Comparison of ENCODE assay signal across 28 cellular contexts in genomic region chr1:12460121-12460520, GRCh38.
DNase-seq lines count a peak whose midpoint lies in the region; ATAC-seq and TF ChIP-seq lines count a peak whose summit lies in the region.
"Had no signal": no experiment of that assay in that cellular context is flagged by ENCODE, and none has a peak within 500 bp of the region (broad histone marks: within the 10 kb centered on the region; RNA-seq: fewer than 3 reads in every experiment).

No MANE protein-coding gene starts in this region.

- no peak overlapping the region for H3K27ac Mint-ChIP-seq in MCF 10A (ENCODE audit: low read depth, unreplicated experiment)
- H3K27ac Mint-ChIP-seq: activated B cell treated with CpG ODN at 0.5 μM for 24 hours; activated naive CD4-positive, alpha-beta T cell treated with anti-CD3 and anti-CD28 coated beads for 36 hours; activated T-helper 1 cell treated with anti-CD3 and anti-CD28 coated beads, Interleukin-12 subunit alpha, Interleukin-12 subunit beta, Interleukin-2, Interleukin-4 antibody, amounts not matched to agents 30 ng/mL and 10 ng/mL and 1 ng/mL, durations not matched to agents 14 hours and 24 hours and 36 hours had no signal

- POLR2A ChIA-PET in MCF 10A (lab: Yijun Ruan, JAX): no interaction called here

- H3K27me3 ChIP-seq in breast epithelium (no peaks in the 10 kb centered on the region), right cardiac atrium (ENCODE audit: control insufficient read depth, insufficient read depth) (no peaks in the 10 kb centered on the region), prostate gland (replicated peaks; ENCODE audit: insufficient read depth) (no peaks in the 10 kb centered on the region), vagina (no peaks in the 10 kb centered on the region)
- H3K27me3 ChIP-seq: foreskin keratinocyte, right lobe of liver had no signal

- H3K4me3 ChIP-seq in breast epithelium (no peak overlapping the region), right cardiac atrium (ENCODE audit: low read length) (no peak overlapping the region), prostate gland (no peak overlapping the region), vagina (no peak overlapping the region)
- H3K4me3 ChIP-seq: GM23248, right lobe of liver had no signal

- intact Hi-C loops in breast epithelium (cut with DNase I; ENCODE audit: low total_unique reads) (no loop called here), MCF 10A (cut with micrococcal nuclease) (no loop called here), right cardiac atrium (cut with DNase I) (no loop called here), prostate gland (cut with DNase I) (no loop called here), vagina (cut with DNase I) (no loop called here)

- H3K27ac ChIP-seq in breast epithelium (peak overlapping the region; percentile 41 to 79), right cardiac atrium (ENCODE audit: low read length) (peak overlapping the region; percentile 69), prostate gland (peak overlapping the region; percentile 68 to 76), vagina (peak overlapping the region; percentile 35)
- H3K27ac ChIP-seq: foreskin keratinocyte, GM23248 had no signal

- ATAC-seq in right cardiac atrium (peak; percentile 33 to 40), HG02938 (IDR thresholded peaks at IDR 0.05; ENCODE audit: unreplicated experiment) (no peak), HG02571 (IDR thresholded peaks at IDR 0.05; ENCODE audit: unreplicated experiment) (no peak)
- ATAC-seq: effector memory CD8-positive, alpha-beta T cell; foreskin keratinocyte; HepG2; stimulated activated effector memory CD8-positive, alpha-beta T cell treated with anti-CD3 and anti-CD28 coated beads, Interleukin-12 subunit alpha, Interleukin-12 subunit beta, amount 100 ng/mL, for 72 hours had no signal

- H3K9me3 ChIP-seq in breast epithelium (no peaks in the 10 kb centered on the region), right cardiac atrium (ENCODE audit: control insufficient read depth, low read length) (no peaks in the 10 kb centered on the region), prostate gland (no peaks in the 10 kb centered on the region), vagina (no peaks in the 10 kb centered on the region)
- H3K9me3 ChIP-seq: right lobe of liver had no signal

- CTCF ChIA-PET in MCF 10A (lab: Yijun Ruan, JAX): no interaction called here

- TF ChIP-seq POLR2A in breast epithelium (IDR thresholded peaks at IDR 0.05) (no peak), prostate gland (IDR thresholded peaks at IDR 0.05) (no peak), vagina (IDR thresholded peaks at IDR 0.05) (no peak)

- no peak for TF ChIP-seq CTCF in breast epithelium (IDR thresholded peaks at IDR 0.05)
- no peak for TF ChIP-seq CTCF in MCF 10A (IDR thresholded peaks at IDR 0.05; ENCODE audit: unreplicated experiment)
- no peak for TF ChIP-seq CTCF in prostate gland (IDR thresholded peaks at IDR 0.05)
- no peak for TF ChIP-seq CTCF in vagina (IDR thresholded peaks at IDR 0.05)

- no peaks in the 10 kb centered on the region for H3K27me3 Mint-ChIP-seq in MCF 10A (ENCODE audit: insufficient read depth, unreplicated experiment)
- H3K27me3 Mint-ChIP-seq: activated B cell treated with CpG ODN at 0.5 μM for 24 hours; CD4-positive, CD25-positive, alpha-beta regulatory T cell; effector memory CD8-positive, alpha-beta T cell had no signal

- no peaks in the 10 kb centered on the region for H3K36me3 ChIP-seq in breast epithelium
- H3K36me3 ChIP-seq in prostate gland: no peaks in the 10 kb centered on the region
- H3K36me3 ChIP-seq in vagina: peaks cover 0 to 4% of the 10 kb centered on the region in 2 donors
- H3K36me3 ChIP-seq: right lobe of liver had no signal

- H3K4me3 Mint-ChIP-seq in MCF 10A (ENCODE audit: unreplicated experiment): no peak overlapping the region
- H3K4me3 Mint-ChIP-seq: activated B cell treated with CpG ODN at 0.5 μM for 24 hours; activated naive CD4-positive, alpha-beta T cell treated with anti-CD3 and anti-CD28 coated beads for 36 hours; activated T-helper 1 cell treated with anti-CD3 and anti-CD28 coated beads, Interleukin-12 subunit alpha, Interleukin-12 subunit beta, Interleukin-2, Interleukin-4 antibody, amounts not matched to agents 30 ng/mL and 10 ng/mL and 1 ng/mL, durations not matched to agents 14 hours and 24 hours and 36 hours; effector memory CD8-positive, alpha-beta T cell; nephron progenitor cell; stimulated activated effector memory CD8-positive, alpha-beta T cell treated with anti-CD3 and anti-CD28 coated beads, Interleukin-12 subunit alpha, Interleukin-12 subunit beta, amount 100 ng/mL, for 72 hours had no signal

- H3K9me3 Mint-ChIP-seq in MCF 10A (ENCODE audit: unreplicated experiment): no peaks in the 10 kb centered on the region
- H3K9me3 Mint-ChIP-seq: activated B cell treated with CpG ODN at 0.5 μM for 24 hours; activated naive CD4-positive, alpha-beta T cell treated with anti-CD3 and anti-CD28 coated beads for 36 hours; activated T-helper 1 cell treated with anti-CD3 and anti-CD28 coated beads, Interleukin-12 subunit alpha, Interleukin-12 subunit beta, Interleukin-2, Interleukin-4 antibody, amounts not matched to agents 30 ng/mL and 10 ng/mL and 1 ng/mL, durations not matched to agents 14 hours and 24 hours and 36 hours; CD4-positive, CD25-positive, alpha-beta regulatory T cell; effector memory CD8-positive, alpha-beta T cell; nephron progenitor cell; stimulated activated effector memory CD8-positive, alpha-beta T cell treated with anti-CD3 and anti-CD28 coated beads, Interleukin-12 subunit alpha, Interleukin-12 subunit beta, amount 100 ng/mL, for 72 hours had no signal

- H3K36me3 Mint-ChIP-seq in MCF 10A (ENCODE audit: insufficient read depth, unreplicated experiment): peaks cover 33% of the 10 kb centered on the region

- DNase-seq in breast epithelium (ENCODE audit: low spot score in 2 of 2) (no peak), MCF 10A (ENCODE audit: unreplicated experiment) (no peak), right cardiac atrium (peak; percentile 44 to 79 (median 71)), prostate gland (ENCODE audit: low spot score) (no peak), vagina (ENCODE audit: extremely low spot score in 2 of 2) (no peak), NCI-H2081 treated with DMSO at 0.1 percent for 48 hours (lab: John Stamatoyannopoulos, UW) (no peak)
- DNase-seq: 8988T; activated B cell treated with CpG ODN at 0.5 μM for 24 hours; activated naive CD4-positive, alpha-beta T cell treated with anti-CD3 and anti-CD28 coated beads for 36 hours; CD4-positive, CD25-positive, alpha-beta regulatory T cell; DMS 273 treated with DMSO at 0.1 percent for 48 hours; effector memory CD8-positive, alpha-beta T cell; foreskin keratinocyte; GM23248; hypothalamus; NCI-H1694; NCI-H524 treated with DMSO at 0.1 percent for 48 hours; nephron progenitor cell; right lobe of liver; SIG-M5; stimulated activated CD4-positive, alpha-beta T cell treated with anti-CD3 and anti-CD28 coated beads, Interleukin-12 subunit alpha, Interleukin-12 subunit beta, amount 100 ng/mL, for 4 hours; stimulated activated CD4-positive, alpha-beta T cell treated with anti-CD3 and anti-CD28 coated beads, Interleukin-4, amount 100 ng/mL, for 24 hours; SW 1271 had no signal

- WGBS in right cardiac atrium: 71% methylated on average over 6 of the region's 6 CpGs
- WGBS in prostate gland: 69% methylated on average over 6 of the region's 6 CpGs

- H3K4me1 Mint-ChIP-seq in MCF 10A (ENCODE audit: insufficient read depth, unreplicated experiment): peaks cover 12% of the 10 kb centered on the region
- H3K4me1 Mint-ChIP-seq: activated B cell treated with CpG ODN at 0.5 μM for 24 hours had no signal

- BruUV-seq in MCF 10A (replicated peaks; lab: Mats Ljungman, UMichigan): no TSS peak

- H3K4me1 ChIP-seq in breast epithelium (peaks cover 3 to 40% of the 10 kb centered on the region in 2 donors), right cardiac atrium (ENCODE audit: control insufficient read depth, insufficient read depth, low read length) (peaks cover 38% of the 10 kb centered on the region), prostate gland (replicated peaks) (peaks cover 39% of the 10 kb centered on the region), vagina (peaks cover 93% of the 10 kb centered on the region)

Comparison
In these comparisons a context has a peak if more than half of its experiments do, and no peak if none do; other contexts are left out.
1. DNase-seq: peak in right cardiac atrium (3 of 3); none in breast epithelium (0 of 2), MCF 10A (single experiment), prostate gland (single experiment), vagina (0 of 2) and NCI-H2081 treated with DMSO at 0.1 percent for 48 hours (single experiment).
2. ATAC-seq: peak in right cardiac atrium (2 of 2); none in HG02938 (single experiment) and HG02571 (single experiment).
3. Peak in every context shown above with its lines, with median percentiles within 50 percentile points of each other: H3K27ac ChIP-seq.